In the genomic region with DNA sequence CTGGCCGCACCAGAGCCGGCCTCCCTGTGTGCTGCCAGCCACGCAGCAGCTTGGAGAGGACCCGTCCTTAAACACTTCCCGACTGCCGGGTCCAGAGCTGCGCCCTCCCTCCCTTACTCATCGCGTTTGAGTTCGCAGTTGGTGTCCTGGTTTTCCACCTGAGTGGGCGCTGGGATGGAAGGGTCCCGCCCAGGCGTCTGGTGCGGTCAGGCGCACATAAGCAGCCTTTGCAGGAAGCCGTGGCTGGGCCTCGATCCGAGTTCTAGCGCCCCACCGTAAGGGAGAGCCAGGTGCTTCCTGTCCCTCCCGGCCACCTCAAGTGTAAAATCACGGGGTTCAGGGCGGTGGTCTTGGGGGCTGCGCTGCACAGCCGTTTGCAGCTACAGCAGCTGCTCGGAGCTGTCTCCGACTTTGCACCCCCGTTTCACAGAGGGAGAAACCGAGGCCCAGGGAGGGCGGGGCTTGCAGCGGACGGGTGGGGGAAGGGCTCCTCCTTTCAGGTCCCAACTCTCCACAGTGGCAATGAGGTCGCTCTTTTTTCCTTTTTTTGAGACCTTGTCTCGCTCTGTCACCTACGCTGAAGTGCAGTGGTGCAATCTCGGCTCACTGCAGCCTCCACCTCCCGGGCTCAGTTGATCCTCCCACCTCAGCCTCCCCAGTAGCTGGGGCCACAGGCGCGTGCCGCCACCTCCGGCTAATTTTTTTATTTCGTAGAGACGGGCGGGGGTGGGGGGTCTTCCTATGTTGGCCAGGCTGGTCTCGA, we compare ENCODE assay signal across 1 cellular context.
TF ChIP-seq lines count a peak whose summit lies in the region.

No MANE protein-coding gene starts in this region.

TF ChIP-seq in GM23338, 12 proteins besides CTCF, POLR2A, EP300 and RAD21:
- TF ChIP-seq, protein P1, sequence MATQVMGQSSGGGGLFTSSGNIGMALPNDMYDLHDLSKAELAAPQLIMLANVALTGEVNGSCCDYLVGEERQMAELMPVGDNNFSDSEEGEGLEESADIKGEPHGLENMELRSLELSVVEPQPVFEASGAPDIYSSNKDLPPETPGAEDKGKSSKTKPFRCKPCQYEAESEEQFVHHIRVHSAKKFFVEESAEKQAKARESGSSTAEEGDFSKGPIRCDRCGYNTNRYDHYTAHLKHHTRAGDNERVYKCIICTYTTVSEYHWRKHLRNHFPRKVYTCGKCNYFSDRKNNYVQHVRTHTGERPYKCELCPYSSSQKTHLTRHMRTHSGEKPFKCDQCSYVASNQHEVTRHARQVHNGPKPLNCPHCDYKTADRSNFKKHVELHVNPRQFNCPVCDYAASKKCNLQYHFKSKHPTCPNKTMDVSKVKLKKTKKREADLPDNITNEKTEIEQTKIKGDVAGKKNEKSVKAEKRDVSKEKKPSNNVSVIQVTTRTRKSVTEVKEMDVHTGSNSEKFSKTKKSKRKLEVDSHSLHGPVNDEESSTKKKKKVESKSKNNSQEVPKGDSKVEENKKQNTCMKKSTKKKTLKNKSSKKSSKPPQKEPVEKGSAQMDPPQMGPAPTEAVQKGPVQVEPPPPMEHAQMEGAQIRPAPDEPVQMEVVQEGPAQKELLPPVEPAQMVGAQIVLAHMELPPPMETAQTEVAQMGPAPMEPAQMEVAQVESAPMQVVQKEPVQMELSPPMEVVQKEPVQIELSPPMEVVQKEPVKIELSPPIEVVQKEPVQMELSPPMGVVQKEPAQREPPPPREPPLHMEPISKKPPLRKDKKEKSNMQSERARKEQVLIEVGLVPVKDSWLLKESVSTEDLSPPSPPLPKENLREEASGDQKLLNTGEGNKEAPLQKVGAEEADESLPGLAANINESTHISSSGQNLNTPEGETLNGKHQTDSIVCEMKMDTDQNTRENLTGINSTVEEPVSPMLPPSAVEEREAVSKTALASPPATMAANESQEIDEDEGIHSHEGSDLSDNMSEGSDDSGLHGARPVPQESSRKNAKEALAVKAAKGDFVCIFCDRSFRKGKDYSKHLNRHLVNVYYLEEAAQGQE (IDR thresholded peaks at IDR 0.05; ENCODE audit: unreplicated experiment): no peak
- no peak for TF ChIP-seq STAT1 (IDR thresholded peaks at IDR 0.05; ENCODE audit: unreplicated experiment)
- no peak for TF ChIP-seq NANOG (IDR thresholded peaks at IDR 0.05; ENCODE audit: borderline replicate concordance)
- no peak for TF ChIP-seq EZH2 (IDR thresholded peaks at IDR 0.05; ENCODE audit: low read depth, unreplicated experiment)
- TF ChIP-seq ZNF114 (CRISPR knock-in tag; IDR thresholded peaks at IDR 0.05): no peak
- TF ChIP-seq, protein P2, sequence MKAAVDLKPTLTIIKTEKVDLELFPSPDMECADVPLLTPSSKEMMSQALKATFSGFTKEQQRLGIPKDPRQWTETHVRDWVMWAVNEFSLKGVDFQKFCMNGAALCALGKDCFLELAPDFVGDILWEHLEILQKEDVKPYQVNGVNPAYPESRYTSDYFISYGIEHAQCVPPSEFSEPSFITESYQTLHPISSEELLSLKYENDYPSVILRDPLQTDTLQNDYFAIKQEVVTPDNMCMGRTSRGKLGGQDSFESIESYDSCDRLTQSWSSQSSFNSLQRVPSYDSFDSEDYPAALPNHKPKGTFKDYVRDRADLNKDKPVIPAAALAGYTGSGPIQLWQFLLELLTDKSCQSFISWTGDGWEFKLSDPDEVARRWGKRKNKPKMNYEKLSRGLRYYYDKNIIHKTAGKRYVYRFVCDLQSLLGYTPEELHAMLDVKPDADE (IDR thresholded peaks at IDR 0.05): no peak
- TF ChIP-seq CREB1 (CRISPR knock-in tag; IDR thresholded peaks at IDR 0.05; ENCODE audit: low read depth): no peak
